29 cellular contexts compared by ENCODE assay signal in the genomic region with DNA sequence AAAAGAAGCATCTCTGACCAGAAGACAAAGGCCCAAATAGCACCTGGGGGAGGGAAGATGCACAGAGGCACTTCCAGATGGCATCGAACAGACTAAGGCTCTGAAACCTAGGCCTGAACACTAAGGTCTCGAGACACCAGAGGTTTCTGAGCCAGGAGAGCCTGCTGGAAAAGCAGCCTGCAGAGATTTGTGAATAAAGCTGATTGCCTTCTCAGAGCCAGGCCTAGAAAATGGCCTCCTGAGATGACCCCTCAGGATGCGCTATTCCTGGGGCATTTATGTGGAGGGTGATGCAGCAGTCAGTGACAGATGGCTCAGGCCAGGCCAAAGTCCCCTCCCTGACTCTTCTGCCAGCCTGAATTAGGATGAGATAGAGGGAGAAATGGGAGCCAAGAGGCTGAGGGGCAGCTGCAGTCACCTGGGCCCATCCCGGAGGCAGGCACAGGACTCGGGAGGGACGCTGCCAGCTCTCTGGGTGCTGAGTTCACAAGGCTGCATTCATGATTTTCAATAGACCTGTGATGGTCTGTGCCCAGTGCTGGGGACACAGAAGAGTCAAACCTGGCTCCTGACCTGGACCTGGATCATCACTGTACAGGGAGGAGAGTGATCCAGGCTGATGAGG. TPM values are rescaled to one million over a fixed set of nuclear protein-coding genes. Genes with fewer than 3 reads are reported as not detected.
DNase-seq lines count a peak whose midpoint lies in the region; ATAC-seq and TF ChIP-seq lines count a peak whose summit lies in the region.
"Had no signal": no experiment of that assay in that cellular context is flagged by ENCODE, and none has a peak within 500 bp of the region (broad histone marks: within the 10 kb centered on the region; RNA-seq: fewer than 3 reads in every experiment).

No MANE protein-coding gene starts in this region.

- intact Hi-C loops in activated B cell treated with CpG ODN at 0.5 μM for 24 hours (cut with micrococcal nuclease): no loop called here
- intact Hi-C loops in upper lobe of right lung (cut with DNase I): no loop called here
- intact Hi-C loops in activated T-helper 2 cell treated with anti-CD3 and anti-CD28 coated beads, Interferon-gamma antibody, Interleukin-2, Interleukin-4, amounts not matched to agents 10 μg/mL and 5 μg/mL and 100 μg/mL, durations not matched to agents 14 hours and 24 hours and 36 hours (cut with micrococcal nuclease): no loop called here
- intact Hi-C loops in gastrocnemius medialis (cut with DNase I; ENCODE audit: low total_unique reads): no loop called here

- TF ChIP-seq CTCF in activated B cell treated with CpG ODN at 0.5 μM for 24 hours (IDR thresholded peaks at IDR 0.05) (no peak), nephron progenitor cell (IDR thresholded peaks at IDR 0.05) (no peak), upper lobe of right lung (IDR thresholded peaks at IDR 0.05) (no peak), gastrocnemius medialis (IDR thresholded peaks at IDR 0.05 in 4 of 5, conservative IDR thresholded peaks at IDR 0.05 in 1 of 5) (no peak)

- no peaks in the 10 kb centered on the region for H3K27me3 Mint-ChIP-seq in activated T-cell treated with anti-CD3 and anti-CD28 coated beads, Interleukin-2, amount 50 U/mL, for 72 hours (ENCODE audit: low read depth)
- H3K27me3 Mint-ChIP-seq in activated B cell treated with CpG ODN at 0.5 μM for 24 hours: peaks cover 1% of the 10 kb centered on the region
- H3K27me3 Mint-ChIP-seq in nephron progenitor cell (ENCODE audit: low read depth, poor library complexity): peaks cover 6% of the 10 kb centered on the region
- no peaks in the 10 kb centered on the region for H3K27me3 Mint-ChIP-seq in activated T-helper 2 cell treated with anti-CD3 and anti-CD28 coated beads, Interferon-gamma antibody, Interleukin-2, Interleukin-4, amounts not matched to agents 10 μg/mL and 5 μg/mL and 100 μg/mL, durations not matched to agents 14 hours and 24 hours and 36 hours (ENCODE audit: low read depth)
- H3K27me3 Mint-ChIP-seq: activated CD4-positive, alpha-beta memory T cell treated with anti-CD3 and anti-CD28 coated beads for 36 hours had no signal

- no peak overlapping the region for H3K4me3 Mint-ChIP-seq in activated T-cell treated with anti-CD3 and anti-CD28 coated beads, Interleukin-2, amount 50 U/mL, for 72 hours
- H3K4me3 Mint-ChIP-seq in activated B cell treated with CpG ODN at 0.5 μM for 24 hours: no peak overlapping the region
- no peak overlapping the region for H3K4me3 Mint-ChIP-seq in nephron progenitor cell
- H3K4me3 Mint-ChIP-seq in activated T-helper 2 cell treated with anti-CD3 and anti-CD28 coated beads, Interferon-gamma antibody, Interleukin-2, Interleukin-4, amounts not matched to agents 10 μg/mL and 5 μg/mL and 100 μg/mL, durations not matched to agents 14 hours and 24 hours and 36 hours (ENCODE audit: low read depth): no peak overlapping the region
- H3K4me3 Mint-ChIP-seq: activated CD4-positive, alpha-beta memory T cell treated with anti-CD3 and anti-CD28 coated beads for 36 hours; activated naive CD4-positive, alpha-beta T cell treated with anti-CD3 and anti-CD28 coated beads for 36 hours had no signal

- in situ Hi-C loops in gastrocnemius medialis (cut with MboI; ENCODE audit: low sequenced_read_pairs in 4 of 4): loop anchor here (10.0 to 25.0 kb wide), 4 partner anchors 184 to 627 kb away; no protein-coding TSS in a partner anchor

- no peaks in the 10 kb centered on the region for H3K9me3 Mint-ChIP-seq in activated T-cell treated with anti-CD3 and anti-CD28 coated beads, Interleukin-2, amount 50 U/mL, for 72 hours
- H3K9me3 Mint-ChIP-seq in activated B cell treated with CpG ODN at 0.5 μM for 24 hours (no peaks in the 10 kb centered on the region), nephron progenitor cell (no peaks in the 10 kb centered on the region)
- no peaks in the 10 kb centered on the region for H3K9me3 Mint-ChIP-seq in activated T-helper 2 cell treated with anti-CD3 and anti-CD28 coated beads, Interferon-gamma antibody, Interleukin-2, Interleukin-4, amounts not matched to agents 10 μg/mL and 5 μg/mL and 100 μg/mL, durations not matched to agents 14 hours and 24 hours and 36 hours
- H3K9me3 Mint-ChIP-seq: activated CD4-positive, alpha-beta memory T cell treated with anti-CD3 and anti-CD28 coated beads for 36 hours; activated naive CD4-positive, alpha-beta T cell treated with anti-CD3 and anti-CD28 coated beads for 36 hours had no signal

- TF ChIP-seq POLR2A in gastrocnemius medialis (IDR thresholded peaks at IDR 0.05): no peak

- POLR2A ChIA-PET in activated B cell treated with CpG ODN at 0.5 μM for 24 hours (lab: Charles Lee): no interaction called here

- H3K36me3 ChIP-seq in upper lobe of right lung (no peaks in the 10 kb centered on the region), gastrocnemius medialis (no peaks in the 10 kb centered on the region)
- H3K36me3 ChIP-seq: BE2C, breast epithelium, colonic mucosa, MG63, thoracic aorta had no signal

- peak; percentile 8 for DNase-seq in activated T-cell treated with anti-CD3 and anti-CD28 coated beads, Interleukin-2, amount 50 U/mL, for 1 hour
- DNase-seq in activated T-cell treated with anti-CD3 and anti-CD28 coated beads, Interleukin-2, amount 50 U/mL, for 72 hours: no peak
- DNase-seq in activated B cell treated with CpG ODN at 0.5 μM for 24 hours: peak; percentile 9
- DNase-seq in nephron progenitor cell: no peak
- DNase-seq in upper lobe of right lung: peak; percentile 48
- DNase-seq in activated T-helper 2 cell treated with anti-CD3 and anti-CD28 coated beads, Interferon-gamma antibody, Interleukin-2, Interleukin-4, amounts not matched to agents 10 μg/mL and 5 μg/mL and 100 μg/mL, durations not matched to agents 14 hours and 24 hours and 36 hours (ENCODE audit: low spot score): no peak
- DNase-seq in gastrocnemius medialis: no peak
- DNase-seq in DMS53 treated with DMSO at 0.1 percent for 48 hours (lab: John Stamatoyannopoulos, UW; ENCODE audit: unreplicated experiment): no peak
- DNase-seq: activated CD4-positive, alpha-beta memory T cell treated with anti-CD3 and anti-CD28 coated beads for 36 hours; activated naive CD4-positive, alpha-beta T cell treated with anti-CD3 and anti-CD28 coated beads for 36 hours; activated T-cell treated with anti-CD3 and anti-CD28 coated beads for 4 hours; amniotic stem cell; BE2C; colonic mucosa; effector memory CD4-positive, alpha-beta T cell; KBM-7; MG63; mucosa of descending colon; NCI-H2081 treated with DMSO at 0.1 percent for 48 hours; NCI-H345; stimulated activated naive CD4-positive, alpha-beta T cell treated with Interleukin-2 at 50 U/mL for 16 hours; SW 1271; T1000 had no signal

- ATAC-seq in activated T-cell treated with anti-CD3 and anti-CD28 coated beads, Interleukin-2, amount 50 U/mL, for 72 hours (replicated peaks in 1 of 2): no peak
- ATAC-seq in activated B cell treated with CpG ODN at 0.5 μM for 24 hours (ENCODE audit: low read depth): no peak
- no peak for ATAC-seq in upper lobe of right lung
- ATAC-seq in gastrocnemius medialis: no peak
- ATAC-seq: mucosa of descending colon, Panc1 had no signal

- no peaks in the 10 kb centered on the region for H3K27me3 ChIP-seq in upper lobe of right lung
- no peaks in the 10 kb centered on the region for H3K27me3 ChIP-seq in gastrocnemius medialis
- H3K27me3 ChIP-seq: BE2C, breast epithelium, colonic mucosa, MG63 had no signal

- H3K27ac ChIP-seq in upper lobe of right lung: no peak overlapping the region
- no peak overlapping the region for H3K27ac ChIP-seq in gastrocnemius medialis
- H3K27ac ChIP-seq: breast epithelium, colonic mucosa, thoracic aorta had no signal

- CTCF ChIA-PET in activated B cell treated with CpG ODN at 0.5 μM for 24 hours (lab: Charles Lee): interaction anchor here (1.2 kb wide), 1 partner anchor 222 kb away, joined by 4 read pairs; no protein-coding TSS in a partner anchor

- no peaks in the 10 kb centered on the region for H3K4me1 ChIP-seq in upper lobe of right lung
- H3K4me1 ChIP-seq in gastrocnemius medialis: peaks cover under 1 to 10% of the 10 kb centered on the region in 2 donors
- H3K4me1 ChIP-seq: BE2C, breast epithelium, colonic mucosa had no signal

- no peaks in the 10 kb centered on the region for H3K4me1 Mint-ChIP-seq in activated T-cell treated with anti-CD3 and anti-CD28 coated beads, Interleukin-2, amount 50 U/mL, for 72 hours (ENCODE audit: low read depth)
- H3K4me1 Mint-ChIP-seq in activated B cell treated with CpG ODN at 0.5 μM for 24 hours (peaks cover 2% of the 10 kb centered on the region), nephron progenitor cell (peaks cover 41% of the 10 kb centered on the region)
- H3K4me1 Mint-ChIP-seq in activated T-helper 2 cell treated with anti-CD3 and anti-CD28 coated beads, Interferon-gamma antibody, Interleukin-2, Interleukin-4, amounts not matched to agents 10 μg/mL and 5 μg/mL and 100 μg/mL, durations not matched to agents 14 hours and 24 hours and 36 hours (ENCODE audit: low read depth): no peaks in the 10 kb centered on the region

- H3K36me3 Mint-ChIP-seq in activated T-cell treated with anti-CD3 and anti-CD28 coated beads, Interleukin-2, amount 50 U/mL, for 72 hours (ENCODE audit: insufficient read depth in 2 of 2): no peaks in the 10 kb centered on the region
- H3K36me3 Mint-ChIP-seq in activated B cell treated with CpG ODN at 0.5 μM for 24 hours (ENCODE audit: low read depth) (no peaks in the 10 kb centered on the region), nephron progenitor cell (ENCODE audit: low read depth) (no peaks in the 10 kb centered on the region)
- H3K36me3 Mint-ChIP-seq in activated T-helper 2 cell treated with anti-CD3 and anti-CD28 coated beads, Interferon-gamma antibody, Interleukin-2, Interleukin-4, amounts not matched to agents 10 μg/mL and 5 μg/mL and 100 μg/mL, durations not matched to agents 14 hours and 24 hours and 36 hours (ENCODE audit: low read depth): no peaks in the 10 kb centered on the region
- H3K36me3 Mint-ChIP-seq: activated CD4-positive, alpha-beta memory T cell treated with anti-CD3 and anti-CD28 coated beads for 36 hours had no signal

- no peak overlapping the region for H3K27ac Mint-ChIP-seq in activated T-cell treated with anti-CD3 and anti-CD28 coated beads, Interleukin-2, amount 50 U/mL, for 72 hours
- no peak overlapping the region for H3K27ac Mint-ChIP-seq in activated B cell treated with CpG ODN at 0.5 μM for 24 hours
- H3K27ac Mint-ChIP-seq in nephron progenitor cell: peak overlapping the region; percentile 41
- no peak overlapping the region for H3K27ac Mint-ChIP-seq in activated T-helper 2 cell treated with anti-CD3 and anti-CD28 coated beads, Interferon-gamma antibody, Interleukin-2, Interleukin-4, amounts not matched to agents 10 μg/mL and 5 μg/mL and 100 μg/mL, durations not matched to agents 14 hours and 24 hours and 36 hours
- H3K27ac Mint-ChIP-seq: activated CD4-positive, alpha-beta memory T cell treated with anti-CD3 and anti-CD28 coated beads for 36 hours; activated naive CD4-positive, alpha-beta T cell treated with anti-CD3 and anti-CD28 coated beads for 36 hours; progenitor cell of endocrine pancreas had no signal

- H3K9me3 ChIP-seq in upper lobe of right lung (no peaks in the 10 kb centered on the region), gastrocnemius medialis (no peaks in the 10 kb centered on the region)
- H3K9me3 ChIP-seq: BE2C, breast epithelium, colonic mucosa, MG63, mucosa of descending colon, thoracic aorta had no signal

- no peak overlapping the region for H3K4me3 ChIP-seq in upper lobe of right lung
- no peak overlapping the region for H3K4me3 ChIP-seq in gastrocnemius medialis
- H3K4me3 ChIP-seq: breast epithelium, colonic mucosa, MG63, mucosa of descending colon, thoracic aorta had no signal

RNA-seq across cellular contexts. Expression of gene PRSS50, which starts 6.9 kb away (rescaled TPM):
- total RNA-seq in activated T-cell treated with anti-CD3 and anti-CD28 coated beads, Interleukin-2, amount 50 U/mL, for 72 hours: under 1 TPM; 0.07 to 0.09 TPM
- total RNA-seq in activated B cell treated with CpG ODN at 0.5 μM for 24 hours: not detected in 2 replicates
- 0.20 TPM for total RNA-seq in upper lobe of right lung
- total RNA-seq in activated T-helper 2 cell treated with anti-CD3 and anti-CD28 coated beads, Interferon-gamma antibody, Interleukin-2, Interleukin-4, amounts not matched to agents 10 μg/mL and 5 μg/mL and 100 μg/mL, durations not matched to agents 14 hours and 24 hours and 36 hours: not detected in 2 replicates
- not detected for total RNA-seq in gastrocnemius medialis
- total RNA-seq: activated CD4-positive, alpha-beta memory T cell treated with anti-CD3 and anti-CD28 coated beads for 36 hours; activated naive CD4-positive, alpha-beta T cell treated with anti-CD3 and anti-CD28 coated beads for 36 hours; colonic mucosa; fibroblast of villous mesenchyme; lung microvascular endothelial cell had no signal

RNA-seq across cellular contexts. Expression of gene TMIE, which starts 9.6 kb away (rescaled TPM):
- 1 to 10 TPM; 1.2 to 1.5 TPM for total RNA-seq in activated T-cell treated with anti-CD3 and anti-CD28 coated beads, Interleukin-2, amount 50 U/mL, for 72 hours
- total RNA-seq in activated B cell treated with CpG ODN at 0.5 μM for 24 hours (0.39 and 0.44 TPM in 2 replicates), upper lobe of right lung (1.7 TPM), gastrocnemius medialis (under 1 TPM in 3 of 4 donors, not detected in 1; 0.20 to 0.26 (median 0.22) TPM)
- total RNA-seq in activated T-helper 2 cell treated with anti-CD3 and anti-CD28 coated beads, Interferon-gamma antibody, Interleukin-2, Interleukin-4, amounts not matched to agents 10 μg/mL and 5 μg/mL and 100 μg/mL, durations not matched to agents 14 hours and 24 hours and 36 hours: not detected in 2 replicates
- total RNA-seq: breast epithelium, fibroblast of villous mesenchyme, thoracic aorta had no signal

RNA-seq across cellular contexts. Expression of gene ALS2CL, which starts 17.3 kb away (rescaled TPM):
- 1 to 10 TPM; 1.9 to 3.1 TPM for total RNA-seq in activated T-cell treated with anti-CD3 and anti-CD28 coated beads, Interleukin-2, amount 50 U/mL, for 72 hours
- total RNA-seq in activated B cell treated with CpG ODN at 0.5 μM for 24 hours (1.6 and 1.8 TPM in 2 replicates), upper lobe of right lung (64.5 TPM), gastrocnemius medialis (10 to 100 TPM in 1 of 4 donors, 1 to 10 TPM in 3; 3.8 to 13.2 (median 6.2) TPM)
- 0.44 and 0.71 TPM in 2 replicates for total RNA-seq in activated T-helper 2 cell treated with anti-CD3 and anti-CD28 coated beads, Interferon-gamma antibody, Interleukin-2, Interleukin-4, amounts not matched to agents 10 μg/mL and 5 μg/mL and 100 μg/mL, durations not matched to agents 14 hours and 24 hours and 36 hours

Comparison
In these comparisons a context has a peak if more than half of its experiments do, and no peak if none do; other contexts are left out.
1. DNase-seq: peak in activated T-cell treated with anti-CD3 and anti-CD28 coated beads, Interleukin-2, amount 50 U/mL, for 1 hour (single experiment), activated B cell treated with CpG ODN at 0.5 μM for 24 hours (single experiment) and upper lobe of right lung (single experiment); none in activated T-cell treated with anti-CD3 and anti-CD28 coated beads, Interleukin-2, amount 50 U/mL, for 72 hours (0 of 2), nephron progenitor cell (single experiment), activated T-helper 2 cell treated with anti-CD3 and anti-CD28 coated beads, Interferon-gamma antibody, Interleukin-2, Interleukin-4, amounts not matched to agents 10 μg/mL and 5 μg/mL and 100 μg/mL, durations not matched to agents 14 hours and 24 hours and 36 hours (single experiment), gastrocnemius medialis (0 of 2) and DMS53 treated with DMSO at 0.1 percent for 48 hours (single experiment).